Comparison of ENCODE assay signal across 1 cellular context in the genomic region with DNA sequence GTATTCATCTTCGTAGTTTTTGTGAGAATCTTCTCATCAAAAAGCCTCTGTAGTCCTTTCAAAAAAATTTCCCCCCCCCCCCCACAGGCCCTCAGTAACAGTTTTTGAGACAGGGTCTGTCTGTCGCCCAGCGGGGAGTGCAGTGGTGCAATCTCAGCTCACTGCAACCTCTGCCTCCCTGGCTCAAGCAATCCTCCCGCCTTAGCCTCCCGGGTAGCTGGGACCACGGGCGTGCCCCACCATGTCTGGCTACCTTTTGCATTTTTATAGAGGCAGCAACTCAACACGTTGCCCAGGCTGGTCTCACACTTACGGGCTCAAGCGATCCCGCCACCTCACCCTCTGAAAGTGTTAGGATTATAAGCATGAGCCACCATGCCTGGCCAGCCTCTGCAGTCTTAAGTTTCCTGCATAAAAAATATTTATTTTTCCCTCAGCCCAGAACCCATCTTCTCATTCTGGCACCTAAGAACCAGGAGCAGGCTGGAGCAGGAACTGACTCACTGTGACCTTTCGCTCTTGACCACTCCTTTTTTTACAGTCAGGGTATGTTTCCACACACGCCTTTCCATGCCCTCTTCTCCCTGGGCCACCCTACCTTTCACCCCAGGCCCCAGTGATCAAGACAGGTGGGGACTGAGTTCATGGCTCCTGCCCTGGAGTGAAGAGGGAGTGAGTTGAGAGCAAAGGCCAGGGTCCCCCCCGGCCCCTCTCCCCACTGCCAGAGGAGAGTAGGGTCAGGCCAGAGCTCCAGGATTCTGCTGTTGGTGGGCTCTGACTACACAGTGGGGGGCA.
TF ChIP-seq lines count a peak whose summit lies in the region.

No MANE protein-coding gene starts in this region.

TF ChIP-seq in endothelial cell of umbilical vein, 7 proteins besides CTCF, POLR2A, EP300 and RAD21:
- TF ChIP-seq FOS (IDR thresholded peaks at IDR 0.05; ENCODE audit: borderline replicate concordance, insufficient read depth, low read length) (peak; percentile 61), GATA2 (IDR thresholded peaks at IDR 0.05; ENCODE audit: insufficient read depth, insufficient read length, low read depth, low read length) (no peak)
